29 cellular contexts compared by ENCODE assay signal in the genomic region with DNA sequence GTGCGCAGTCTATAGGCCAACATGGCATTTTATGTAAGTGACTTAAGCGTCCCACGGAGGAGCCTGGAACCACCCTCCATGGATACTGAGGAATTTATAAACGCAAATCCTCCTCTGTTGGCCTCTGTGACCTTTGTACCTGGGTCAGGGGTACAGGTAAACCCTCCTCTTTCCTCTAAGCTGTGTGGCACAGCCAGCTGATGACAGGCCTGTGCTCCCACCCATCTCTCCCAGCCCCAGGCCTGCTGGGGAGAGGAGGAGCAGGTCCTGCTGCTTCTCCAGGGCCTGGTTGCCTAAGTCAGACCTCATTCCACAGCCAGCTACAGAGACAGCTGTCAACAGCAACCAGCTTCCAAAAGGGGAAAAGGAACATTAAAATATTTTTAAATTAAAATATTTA. TPM values are rescaled to one million over a fixed set of nuclear protein-coding genes. Genes with fewer than 3 reads are reported as not detected.
DNase-seq lines count a peak whose midpoint lies in the region; ATAC-seq and TF ChIP-seq lines count a peak whose summit lies in the region.
"Had no signal": no experiment of that assay in that cellular context is flagged by ENCODE, and none has a peak within 500 bp of the region (broad histone marks: within the 10 kb centered on the region; RNA-seq: fewer than 3 reads in every experiment).

No MANE protein-coding gene starts in this region.

- H3K4me3 ChIP-seq in mammary epithelial cell (replicated peaks in 1 of 3; ENCODE audit: insufficient read depth in 1 of 3, low read depth in 2 of 3, low read length in 3 of 3) (no peak overlapping the region), retinal pigment epithelial cell (ENCODE audit: low read length) (peak overlapping the region; percentile 8)
- H3K4me3 ChIP-seq: GM23338, K562, lower lobe of right lung, mucosa of descending colon, tibial artery had no signal

- CTCF ChIA-PET in MCF 10A (lab: Yijun Ruan, JAX) (interaction anchor here (0.5 to 11.1 kb wide), 11 partner anchors 8 to 1753 kb away, joined by 3 to 113 read pairs (median 5); partner anchors contain the start of gene ANKRD2), mammary epithelial cell (lab: Charles Lee; ENCODE audit: low non-redundant PET) (no interaction called here)

- TF ChIP-seq CTCF in MCF 10A (IDR thresholded peaks at IDR 0.05; ENCODE audit: unreplicated experiment) (no peak), mammary epithelial cell (conservative IDR thresholded peaks at IDR 0.05 in 1 of 2, IDR thresholded peaks at IDR 0.05 in 1 of 2; ENCODE audit: extremely low read depth in 1 of 2, insufficient read depth in 1 of 2, low read depth in 1 of 2, low read length in 2 of 2) (no peak), retinal pigment epithelial cell (conservative IDR thresholded peaks at IDR 0.05; ENCODE audit: low read depth, low read length) (no peak)

- H3K27me3 ChIP-seq in mammary epithelial cell (ENCODE audit: insufficient read depth, low read length), result no peaks in the 10 kb centered on the region
- H3K27me3 ChIP-seq: tibial artery had no signal

- no peak overlapping the region for H3K4me2 ChIP-seq in mammary epithelial cell (ENCODE audit: insufficient read depth, low read depth, low read length)
- H3K4me2 ChIP-seq: GM23338 had no signal

- H3K36me3 Mint-ChIP-seq in MCF 10A (ENCODE audit: insufficient read depth, unreplicated experiment), result peaks cover 94% of the 10 kb centered on the region
- H3K36me3 Mint-ChIP-seq: activated CD8-positive, alpha-beta memory T cell treated with anti-CD3 and anti-CD28 coated beads, Interleukin-2, amount 10 ng/mL, durations not matched to agents 7 days and 5 days had no signal

- H2AFZ ChIP-seq in mammary epithelial cell (ENCODE audit: low read depth, low read length), result no peak overlapping the region
- H2AFZ ChIP-seq: GM23338 had no signal

- dilution Hi-C loops in mammary epithelial cell (cut with HindIII; ENCODE audit: low sequenced_read_pairs), result loop anchor here (5.0 kb wide), 1 partner anchor 85 kb away; no protein-coding TSS in a partner anchor

- no peak overlapping the region for H3K27ac Mint-ChIP-seq in MCF 10A (ENCODE audit: low read depth, unreplicated experiment)
- H3K27ac Mint-ChIP-seq: activated CD8-positive, alpha-beta memory T cell treated with anti-CD3 and anti-CD28 coated beads, Interleukin-2, amount 10 ng/mL, durations not matched to agents 7 days and 5 days; activated naive CD8-positive, alpha-beta T cell treated with anti-CD3 and anti-CD28 coated beads, Interleukin-2, amount 50 U/mL, for 24 hours; CD4-positive, alpha-beta T cell; GM23338; nephron progenitor cell; stimulated activated naive CD8-positive, alpha-beta T cell treated with anti-CD3 and anti-CD28 coated beads, Interleukin-15, Interleukin-2, amounts not matched to agents 100 ng/mL and 50 ng/mL, for 24 hours; T-helper 17 cell had no signal

- DNase-seq in MCF 10A (ENCODE audit: unreplicated experiment) (no peak), mammary epithelial cell (no peak), islet precursor cell (peak; percentile 78), retinal pigment epithelial cell (ENCODE audit: low read depth) (no peak), medulla oblongata (ENCODE audit: extremely low spot score) (no peak), NOMO-1 treated with dmso at 0.1 percent for 144 hours (lab: John Stamatoyannopoulos, UW; ENCODE audit: unreplicated experiment) (no peak), DMS 273 treated with DMSO at 0.1 percent for 48 hours (lab: John Stamatoyannopoulos, UW) (no peak)
- DNase-seq: 8988T; activated CD8-positive, alpha-beta memory T cell treated with anti-CD3 and anti-CD28 coated beads, Interleukin-2, amount 10 ng/mL, durations not matched to agents 7 days and 5 days; activated gamma-delta T cell treated with Interleukin-2 at 50 U/mL for 16 hours; activated naive CD8-positive, alpha-beta T cell treated with anti-CD3 and anti-CD28 coated beads, Interleukin-2, amount 50 U/mL, for 24 hours; activated T-cell treated with anti-CD3 and anti-CD28 coated beads, Interleukin-2, amount 50 U/mL, for 48 hours; CD4-positive, alpha-beta T cell; glutamatergic neuron; HFFc6; kidney; lower lobe of right lung; NCI-H1092; NCI-H1694 treated with DMSO at 0.1 percent for 48 hours; NCI-H2171; nephron progenitor cell; T-helper 17 cell; tibial artery had no signal

- peaks cover 21% of the 10 kb centered on the region for H3K4me1 ChIP-seq in mammary epithelial cell (ENCODE audit: insufficient read depth, low read length)

- 88% methylated on average over 4 of the region's 4 CpGs for WGBS in mammary epithelial cell (ENCODE audit: low coverage, missing lambda C conversion rate)

- H3K9me3 Mint-ChIP-seq in MCF 10A (ENCODE audit: unreplicated experiment), result no peaks in the 10 kb centered on the region
- H3K9me3 Mint-ChIP-seq: activated naive CD8-positive, alpha-beta T cell treated with anti-CD3 and anti-CD28 coated beads, Interleukin-2, amount 50 U/mL, for 24 hours; CD4-positive, alpha-beta T cell; GM23338; HFFc6; nephron progenitor cell; stimulated activated naive CD8-positive, alpha-beta T cell treated with anti-CD3 and anti-CD28 coated beads, Interleukin-15, Interleukin-2, amounts not matched to agents 100 ng/mL and 50 ng/mL, for 24 hours had no signal

- no peak overlapping the region for H3K27ac ChIP-seq in mammary epithelial cell (ENCODE audit: insufficient read depth, low read depth, low read length)
- H3K27ac ChIP-seq: lower lobe of right lung had no signal

- no peak for ATAC-seq in GM21619 (IDR thresholded peaks at IDR 0.05; ENCODE audit: unreplicated experiment)
- ATAC-seq: activated CD8-positive, alpha-beta memory T cell treated with anti-CD3 and anti-CD28 coated beads, Interleukin-2, amount 10 ng/mL, durations not matched to agents 7 days and 5 days; activated naive CD8-positive, alpha-beta T cell treated with anti-CD3 and anti-CD28 coated beads, Interleukin-2, amount 50 U/mL, for 24 hours; GM23338; K562; lower lobe of right lung; mucosa of descending colon; SK-N-SH treated with all-trans-retinoic acid at 6 μM for 48 hours; T-helper 17 cell had no signal

- POLR2A ChIA-PET in MCF 10A (lab: Yijun Ruan, JAX), result interaction anchor here (1.3 to 24.4 kb wide), 8 partner anchors 7 to 110 kb away, joined by 4 to 915 read pairs (median 34); partner anchors contain the start of genes ANKRD2, MARVELD1 and ZFYVE27

- BruUV-seq in MCF 10A (replicated peaks; lab: Mats Ljungman, UMichigan) (no TSS peak), mammary epithelial cell (replicated peaks; lab: Mats Ljungman, UMichigan) (no TSS peak)

- H4K20me1 ChIP-seq in mammary epithelial cell (ENCODE audit: insufficient read depth, low read length), result no peaks in the 10 kb centered on the region

- peaks cover 81% of the 10 kb centered on the region for H3K79me2 ChIP-seq in mammary epithelial cell (ENCODE audit: insufficient read depth, low read length)

- in situ Hi-C loops in mammary epithelial cell (cut with MboI; ENCODE audit: low sequenced_read_pairs in 2 of 2), result no loop called here

- H3K4me1 Mint-ChIP-seq in MCF 10A (ENCODE audit: insufficient read depth, unreplicated experiment), result peaks cover 18% of the 10 kb centered on the region

- no peaks in the 10 kb centered on the region for H3K27me3 Mint-ChIP-seq in MCF 10A (ENCODE audit: insufficient read depth, unreplicated experiment)
- H3K27me3 Mint-ChIP-seq: activated CD8-positive, alpha-beta memory T cell treated with anti-CD3 and anti-CD28 coated beads, Interleukin-2, amount 10 ng/mL, durations not matched to agents 7 days and 5 days; activated naive CD8-positive, alpha-beta T cell treated with anti-CD3 and anti-CD28 coated beads, Interleukin-2, amount 50 U/mL, for 24 hours; CD4-positive, alpha-beta T cell; stimulated activated naive CD8-positive, alpha-beta T cell treated with anti-CD3 and anti-CD28 coated beads, Interleukin-15, Interleukin-2, amounts not matched to agents 100 ng/mL and 50 ng/mL, for 24 hours; T-helper 17 cell had no signal

- intact Hi-C loops in MCF 10A (cut with micrococcal nuclease), result no loop called here
- intact Hi-C loops in mammary epithelial cell (cut with micrococcal nuclease), result no loop called here

- H3K36me3 ChIP-seq in mammary epithelial cell (ENCODE audit: insufficient read depth, low read length), result peaks cover 11% of the 10 kb centered on the region

- H3K9me3 ChIP-seq in mammary epithelial cell (replicated peaks; ENCODE audit: insufficient read depth, low read length), result no peaks in the 10 kb centered on the region
- H3K9me3 ChIP-seq: lower lobe of right lung, mucosa of descending colon, tibial artery had no signal

- no peak overlapping the region for H3K9ac ChIP-seq in mammary epithelial cell (ENCODE audit: insufficient read depth, low read length)

- peak overlapping the region; percentile 91 for H3K4me3 Mint-ChIP-seq in MCF 10A (ENCODE audit: unreplicated experiment)
- H3K4me3 Mint-ChIP-seq: activated CD8-positive, alpha-beta memory T cell treated with anti-CD3 and anti-CD28 coated beads, Interleukin-2, amount 10 ng/mL, durations not matched to agents 7 days and 5 days; activated naive CD8-positive, alpha-beta T cell treated with anti-CD3 and anti-CD28 coated beads, Interleukin-2, amount 50 U/mL, for 24 hours; CD4-positive, alpha-beta T cell; GM23338; nephron progenitor cell; stimulated activated naive CD8-positive, alpha-beta T cell treated with anti-CD3 and anti-CD28 coated beads, Interleukin-15, Interleukin-2, amounts not matched to agents 100 ng/mL and 50 ng/mL, for 24 hours; T-helper 17 cell had no signal

RNA-seq across cellular contexts. Expression of gene AVPI1, which starts 5.0 kb away (rescaled TPM):
- total RNA-seq in MCF 10A (2022) (276 and 305 TPM in 2 replicates), mammary epithelial cell (10 to 100 TPM; 31.4 to 33.8 TPM)
- 22.9 TPM for polyA plus RNA-seq in mammary epithelial cell
- 14.2 TPM for polyA minus RNA-seq in mammary epithelial cell

RNA-seq across cellular contexts. Expression of gene MARVELD1, which starts 31.5 kb away (rescaled TPM):
- total RNA-seq in MCF 10A (2022) (51.0 and 54.9 TPM in 2 replicates), mammary epithelial cell (10 to 100 TPM; 39.8 to 72.5 TPM)
- 84.8 TPM for polyA plus RNA-seq in mammary epithelial cell
- polyA minus RNA-seq in mammary epithelial cell, result 74.7 TPM

RNA-seq across cellular contexts. Expression of gene PI4K2A, which starts 41.6 kb away (rescaled TPM):
- total RNA-seq in MCF 10A (2022) (23.5 and 26.6 TPM in 2 replicates), mammary epithelial cell (10 to 100 TPM; 57.4 to 74.5 TPM)
- 55.8 TPM for polyA plus RNA-seq in mammary epithelial cell
- 66.0 TPM for polyA minus RNA-seq in mammary epithelial cell

RNA-seq across cellular contexts. Expression of gene MORN4, which starts 48.7 kb away (rescaled TPM):
- 14.2 and 14.5 TPM in 2 replicates for total RNA-seq in MCF 10A (2022)
- 10 to 100 TPM; 11.3 to 11.7 TPM for total RNA-seq in mammary epithelial cell
- polyA plus RNA-seq in mammary epithelial cell, result 13.3 TPM
- polyA minus RNA-seq in mammary epithelial cell, result not detected

RNA-seq across cellular contexts. Expression of gene ZFYVE27, which starts 54.9 kb away (rescaled TPM):
- total RNA-seq in MCF 10A (2022), result 25.7 and 28.7 TPM in 2 replicates
- total RNA-seq in mammary epithelial cell, result 10 to 100 TPM; 26.8 to 33.5 TPM
- 14.3 TPM for polyA plus RNA-seq in mammary epithelial cell
- polyA minus RNA-seq in mammary epithelial cell, result 9.4 TPM
